ENCODE assay signal across 1 cellular context in the genomic region with DNA sequence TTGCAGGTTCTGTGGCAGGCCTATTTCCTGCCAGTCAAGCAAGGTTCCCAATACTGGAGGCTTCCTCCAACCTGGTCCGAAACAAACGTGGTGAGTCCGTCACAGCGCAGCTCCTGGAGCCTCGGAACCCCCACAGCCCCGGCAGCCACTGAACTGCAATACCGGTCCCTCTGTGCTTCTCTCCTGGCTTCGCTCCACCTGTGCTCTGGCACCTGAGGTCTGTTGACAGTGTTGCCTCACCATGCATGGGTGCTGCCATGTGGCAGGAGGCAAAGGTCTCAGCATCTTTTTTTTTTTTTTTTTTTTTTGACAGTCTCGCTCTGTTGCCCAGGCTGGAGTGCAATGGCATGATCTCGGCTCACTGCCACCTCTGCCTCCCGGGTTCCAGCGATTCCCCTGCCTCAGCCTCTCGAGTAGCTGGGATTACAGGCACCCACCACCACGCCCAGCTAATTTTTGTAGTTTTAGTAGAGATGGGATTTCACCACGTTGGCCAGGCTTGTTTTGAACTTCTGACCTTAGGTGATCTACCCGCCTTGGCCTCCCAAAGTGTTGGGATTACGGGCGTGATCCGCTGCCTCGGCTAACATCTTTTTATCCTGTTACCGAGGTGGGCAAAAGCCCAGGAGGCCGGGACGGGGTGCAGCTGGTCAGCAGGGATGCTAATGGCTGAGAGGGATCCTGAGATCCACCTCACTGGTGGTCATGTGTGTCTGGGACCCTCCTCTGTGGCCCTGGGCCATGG.
TF ChIP-seq lines count a peak whose summit lies in the region.

No MANE protein-coding gene starts in this region.

TF ChIP-seq in HepG2, 621 proteins besides CTCF, POLR2A, EP300 and RAD21:
- TF ChIP-seq, protein P1, sequence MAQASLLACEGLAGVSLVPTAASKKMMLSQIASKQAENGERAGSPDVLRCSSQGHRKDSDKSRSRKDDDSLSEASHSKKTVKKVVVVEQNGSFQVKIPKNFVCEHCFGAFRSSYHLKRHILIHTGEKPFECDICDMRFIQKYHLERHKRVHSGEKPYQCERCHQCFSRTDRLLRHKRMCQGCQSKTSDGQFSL (CRISPR knock-in tag; IDR thresholded peaks at IDR 0.05): no peak
- TF ChIP-seq ZNF547 (CRISPR knock-in tag; IDR thresholded peaks at IDR 0.05): no peak
- TF ChIP-seq, protein P2, sequence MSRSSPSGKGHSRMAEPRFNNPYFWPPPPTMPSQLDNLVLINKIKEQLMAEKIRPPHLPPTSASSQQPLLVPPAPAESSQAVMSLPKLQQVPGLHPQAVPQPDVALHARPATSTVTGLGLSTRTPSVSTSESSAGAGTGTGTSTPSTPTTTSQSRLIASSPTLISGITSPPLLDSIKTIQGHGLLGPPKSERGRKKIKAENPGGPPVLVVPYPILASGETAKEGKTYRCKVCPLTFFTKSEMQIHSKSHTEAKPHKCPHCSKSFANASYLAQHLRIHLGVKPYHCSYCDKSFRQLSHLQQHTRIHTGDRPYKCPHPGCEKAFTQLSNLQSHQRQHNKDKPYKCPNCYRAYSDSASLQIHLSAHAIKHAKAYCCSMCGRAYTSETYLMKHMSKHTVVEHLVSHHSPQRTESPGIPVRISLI (CRISPR knock-in tag; IDR thresholded peaks at IDR 0.05; ENCODE audit: borderline replicate concordance): peak; percentile 75
- peak; percentile 38 for TF ChIP-seq CEBPG (CRISPR knock-in tag; IDR thresholded peaks at IDR 0.05)
- TF ChIP-seq, protein P3, sequence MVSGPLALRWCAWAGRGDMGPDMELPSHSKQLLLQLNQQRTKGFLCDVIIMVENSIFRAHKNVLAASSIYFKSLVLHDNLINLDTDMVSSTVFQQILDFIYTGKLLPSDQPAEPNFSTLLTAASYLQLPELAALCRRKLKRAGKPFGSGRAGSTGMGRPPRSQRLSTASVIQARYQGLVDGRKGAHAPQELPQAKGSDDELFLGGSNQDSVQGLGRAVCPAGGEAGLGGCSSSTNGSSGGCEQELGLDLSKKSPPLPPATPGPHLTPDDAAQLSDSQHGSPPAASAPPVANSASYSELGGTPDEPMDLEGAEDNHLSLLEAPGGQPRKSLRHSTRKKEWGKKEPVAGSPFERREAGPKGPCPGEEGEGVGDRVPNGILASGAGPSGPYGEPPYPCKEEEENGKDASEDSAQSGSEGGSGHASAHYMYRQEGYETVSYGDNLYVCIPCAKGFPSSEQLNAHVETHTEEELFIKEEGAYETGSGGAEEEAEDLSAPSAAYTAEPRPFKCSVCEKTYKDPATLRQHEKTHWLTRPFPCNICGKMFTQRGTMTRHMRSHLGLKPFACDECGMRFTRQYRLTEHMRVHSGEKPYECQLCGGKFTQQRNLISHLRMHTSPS (CRISPR knock-in tag; IDR thresholded peaks at IDR 0.05; ENCODE audit: low read depth): peak; percentile 70; the same call in 1 of the 2 replicates
- TF ChIP-seq ZNF382 (CRISPR knock-in tag; IDR thresholded peaks at IDR 0.05; ENCODE audit: borderline replicate concordance): no peak
- TF ChIP-seq HNRNPL (IDR thresholded peaks at IDR 0.05; ENCODE audit: low read depth, low read length): 0 out of 2 replicates have a peak, but pooled peaks have one; percentile 37
- no peak for TF ChIP-seq SOX6 (IDR thresholded peaks at IDR 0.05)
- no peak for TF ChIP-seq SOX6 (CRISPR knock-in tag; IDR thresholded peaks at IDR 0.05)
- TF ChIP-seq HNF4A (CRISPR knock-in tag; IDR thresholded peaks at IDR 0.05): no peak
- no peak for TF ChIP-seq CHD2 (IDR thresholded peaks at IDR 0.05; ENCODE audit: low read depth, low read length)
- TF ChIP-seq, protein P4, sequence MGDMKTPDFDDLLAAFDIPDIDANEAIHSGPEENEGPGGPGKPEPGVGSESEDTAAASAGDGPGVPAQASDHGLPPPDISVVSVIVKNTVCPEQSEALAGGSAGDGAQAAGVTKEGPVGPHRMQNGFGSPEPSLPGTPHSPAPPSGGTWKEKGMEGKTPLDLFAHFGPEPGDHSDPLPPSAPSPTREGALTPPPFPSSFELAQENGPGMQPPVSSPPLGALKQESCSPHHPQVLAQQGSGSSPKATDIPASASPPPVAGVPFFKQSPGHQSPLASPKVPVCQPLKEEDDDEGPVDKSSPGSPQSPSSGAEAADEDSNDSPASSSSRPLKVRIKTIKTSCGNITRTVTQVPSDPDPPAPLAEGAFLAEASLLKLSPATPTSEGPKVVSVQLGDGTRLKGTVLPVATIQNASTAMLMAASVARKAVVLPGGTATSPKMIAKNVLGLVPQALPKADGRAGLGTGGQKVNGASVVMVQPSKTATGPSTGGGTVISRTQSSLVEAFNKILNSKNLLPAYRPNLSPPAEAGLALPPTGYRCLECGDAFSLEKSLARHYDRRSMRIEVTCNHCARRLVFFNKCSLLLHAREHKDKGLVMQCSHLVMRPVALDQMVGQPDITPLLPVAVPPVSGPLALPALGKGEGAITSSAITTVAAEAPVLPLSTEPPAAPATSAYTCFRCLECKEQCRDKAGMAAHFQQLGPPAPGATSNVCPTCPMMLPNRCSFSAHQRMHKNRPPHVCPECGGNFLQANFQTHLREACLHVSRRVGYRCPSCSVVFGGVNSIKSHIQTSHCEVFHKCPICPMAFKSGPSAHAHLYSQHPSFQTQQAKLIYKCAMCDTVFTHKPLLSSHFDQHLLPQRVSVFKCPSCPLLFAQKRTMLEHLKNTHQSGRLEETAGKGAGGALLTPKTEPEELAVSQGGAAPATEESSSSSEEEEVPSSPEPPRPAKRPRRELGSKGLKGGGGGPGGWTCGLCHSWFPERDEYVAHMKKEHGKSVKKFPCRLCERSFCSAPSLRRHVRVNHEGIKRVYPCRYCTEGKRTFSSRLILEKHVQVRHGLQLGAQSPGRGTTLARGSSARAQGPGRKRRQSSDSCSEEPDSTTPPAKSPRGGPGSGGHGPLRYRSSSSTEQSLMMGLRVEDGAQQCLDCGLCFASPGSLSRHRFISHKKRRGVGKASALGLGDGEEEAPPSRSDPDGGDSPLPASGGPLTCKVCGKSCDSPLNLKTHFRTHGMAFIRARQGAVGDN (CRISPR knock-in tag; IDR thresholded peaks at IDR 0.05): peak; percentile 24
